ENCODE assay signal across 8 cellular contexts in genomic region chr15:41558400-41559238, GRCh38. TPM values are rescaled to one million over a fixed set of nuclear protein-coding genes. Genes with fewer than 3 reads are reported as not detected.
DNase-seq lines count a peak whose midpoint lies in the region; ATAC-seq and TF ChIP-seq lines count a peak whose summit lies in the region.

Gene TYRO3, plus strand, starts transcription at chr15:41559212. Its CDS starts 46 bp downstream, at chr15:41559258.

- peak within 1 kb of the TSS; percentile 88 for H3K27ac Mint-ChIP-seq in activated naive CD4-positive, alpha-beta T cell treated with anti-CD3 and anti-CD28 coated beads, Interleukin-2, amount 50 U/mL, for 24 hours
- peak within 1 kb of the TSS; percentile 65 for H3K27ac Mint-ChIP-seq in osteocyte (ENCODE audit: unreplicated experiment)

- H3K27me3 ChIP-seq in GM23248 (replicated peaks; ENCODE audit: insufficient read depth) = no peaks in the 10 kb centered on the region

- TF ChIP-seq CTCF in AG09309 (IDR thresholded peaks at IDR 0.05; ENCODE audit: control insufficient read depth, insufficient read depth, low read depth, low read length, missing control alignments) = no peak
- no peak for TF ChIP-seq CTCF in osteocyte (IDR thresholded peaks at IDR 0.05)

- H3K4me1 Mint-ChIP-seq in activated naive CD4-positive, alpha-beta T cell treated with anti-CD3 and anti-CD28 coated beads, Interleukin-2, amount 50 U/mL, for 24 hours = peaks cover 21% of the 10 kb centered on the region
- H3K4me1 Mint-ChIP-seq in osteocyte (ENCODE audit: unreplicated experiment) = peaks cover 27% of the 10 kb centered on the region

- intact Hi-C loops in head of caudate nucleus (cut with DNase I) = loop anchor here (1.0 to 5.0 kb wide), 2 partner anchors 27 to 104 kb away; partner anchors contain the start of gene MGA

- H3K4me3 ChIP-seq in AG09309 (ENCODE audit: control insufficient read depth, low read depth, low read length) (peak within 1 kb of the TSS; percentile 72), GM23248 (peak within 1 kb of the TSS; percentile 77)

- ATAC-seq in GM21737 (IDR thresholded peaks at IDR 0.05; ENCODE audit: unreplicated experiment) = no peak

- peak within 1 kb of the TSS; percentile 85 for H3K4me2 ChIP-seq in GM23248 (ENCODE audit: unreplicated experiment)

- H3F3A ChIP-seq in GM23248 (ENCODE audit: insufficient read depth) = peaks cover 13% of the 10 kb centered on the region

- H2AFZ ChIP-seq in GM23248 = peak within 1 kb of the TSS; percentile 77

- peaks cover 15% of the 10 kb centered on the region; the same call in 1 of the 2 replicates for H3K4me1 ChIP-seq in GM23248 (ENCODE audit: insufficient read depth)

- WGBS in GM23248 (ENCODE audit: low coverage in 1 of 2, low lambda C conversion rate in 2 of 2, missing lambda C conversion rate in 2 of 2), 2 experiments = 1 to 4% methylated on average over 13 to 55 of the region's 81 CpGs

- no peak for DNase-seq in AG09309 (ENCODE audit: low read depth)
- DNase-seq in GM23248 = peak; percentile 85
- peak; percentile 55 for DNase-seq in SK-MEL-5 (ENCODE audit: low read depth, low spot score)
- peak; percentile 50 to 95 (median 86) for DNase-seq in head of caudate nucleus
- no peak for DNase-seq in osteocyte (ENCODE audit: extremely low spot score, unreplicated experiment)

- H3K27ac ChIP-seq in GM23248 (peak within 1 kb of the TSS; percentile 3; the same call in 1 of the 2 replicates), temporal lobe (ENCODE audit: low read depth, low read length) (peak within 1 kb of the TSS; percentile 96)

- no peaks in the 10 kb centered on the region for H3K36me3 Mint-ChIP-seq in activated naive CD4-positive, alpha-beta T cell treated with anti-CD3 and anti-CD28 coated beads, Interleukin-2, amount 50 U/mL, for 24 hours
- H3K36me3 Mint-ChIP-seq in osteocyte (ENCODE audit: unreplicated experiment) = no peaks in the 10 kb centered on the region

- no peaks in the 10 kb centered on the region for H4K20me1 ChIP-seq in GM23248 (ENCODE audit: insufficient read depth)

- H3K36me3 ChIP-seq in GM23248 (ENCODE audit: low read depth) = no peaks in the 10 kb centered on the region

- H3K9ac ChIP-seq in GM23248 = peak within 1 kb of the TSS; percentile 69

- no peaks in the 10 kb centered on the region for H3K79me2 ChIP-seq in GM23248 (ENCODE audit: insufficient read depth)

- H3K9me2 ChIP-seq in GM23248 (ENCODE audit: insufficient read depth) = no peaks in the 10 kb centered on the region

- peak within 1 kb of the TSS; percentile 88 for H3K4me3 Mint-ChIP-seq in activated naive CD4-positive, alpha-beta T cell treated with anti-CD3 and anti-CD28 coated beads, Interleukin-2, amount 50 U/mL, for 24 hours
- H3K4me3 Mint-ChIP-seq in osteocyte (ENCODE audit: unreplicated experiment) = peak within 1 kb of the TSS; percentile 85

- no peaks in the 10 kb centered on the region for H3K9me3 ChIP-seq in GM23248 (ENCODE audit: low read depth)

- no peaks in the 10 kb centered on the region for H3K9me3 Mint-ChIP-seq in activated naive CD4-positive, alpha-beta T cell treated with anti-CD3 and anti-CD28 coated beads, Interleukin-2, amount 50 U/mL, for 24 hours
- no peaks in the 10 kb centered on the region for H3K9me3 Mint-ChIP-seq in osteocyte (ENCODE audit: unreplicated experiment)

- in situ Hi-C loops in GM23248 (cut with MboI) (no loop called here), SK-MEL-5 (cut with HindIII; ENCODE audit: low pct_unique_long_range_greater_than_20kb, low sequenced_read_pairs) (no loop called here)

- H3K27me3 Mint-ChIP-seq in activated naive CD4-positive, alpha-beta T cell treated with anti-CD3 and anti-CD28 coated beads, Interleukin-2, amount 50 U/mL, for 24 hours = peaks cover 5% of the 10 kb centered on the region
- H3K27me3 Mint-ChIP-seq in osteocyte (ENCODE audit: unreplicated experiment) = peaks cover 4% of the 10 kb centered on the region

RNA-seq across cellular contexts. Expression of gene TYRO3, which starts in this region (rescaled TPM):
- total RNA-seq in GM23248 (2014; rRNA removed; shearing (Covaris generic)) = 5.2 and 7.5 TPM in 2 replicates
- 7.9 and 8.8 TPM in 2 replicates for polyA plus RNA-seq in GM23248 (2016; fragmentation: Nextera tagmentation; extraction: Ambion mirVana)
- 79.0 and 81.2 TPM in 2 replicates for total RNA-seq in SK-MEL-5 (2014; rRNA removed; shearing (Covaris generic))
- 63.8 and 95.7 TPM in 2 replicates for polyA plus RNA-seq in SK-MEL-5 (2015; cell fraction: cytosol; rRNA removed)
- polyA plus RNA-seq in SK-MEL-5 (2015; cell fraction: nucleus; rRNA removed) = 61.7 and 90.2 TPM in 2 replicates
- total RNA-seq in osteocyte (8.1 and 8.3 TPM in 2 replicates), temporal lobe (10.3 TPM)

Comparison
In these comparisons a context has a peak if more than half of its experiments do, and no peak if none do; other contexts are left out.
1. DNase-seq: peak in GM23248 (single experiment), SK-MEL-5 (single experiment) and head of caudate nucleus (42 of 42); none in AG09309 (single experiment) and osteocyte (single experiment).